In the genomic region with DNA sequence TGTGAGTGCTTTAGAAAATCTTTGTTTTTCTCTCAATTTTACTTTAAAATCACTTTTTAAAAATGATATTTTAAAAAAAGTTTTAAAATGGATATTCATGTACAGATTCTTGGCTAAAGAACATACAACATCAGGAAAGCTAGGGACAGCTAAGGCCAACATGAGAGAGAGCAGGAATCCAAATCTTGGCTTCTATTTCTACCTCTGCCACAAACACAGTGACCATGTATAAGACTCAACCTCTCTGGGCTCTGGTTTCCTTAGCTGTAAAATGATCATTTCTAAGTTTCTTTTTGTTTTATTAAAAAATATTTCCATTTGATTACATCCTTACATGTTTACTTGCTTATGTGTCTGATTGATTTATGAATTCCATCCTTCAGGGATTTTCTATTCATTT, we compare ENCODE assay signal across 13 cellular contexts. TPM values are rescaled to one million over a fixed set of nuclear protein-coding genes. Genes with fewer than 3 reads are reported as not detected.
DNase-seq lines count a peak whose midpoint lies in the region; ATAC-seq and TF ChIP-seq lines count a peak whose summit lies in the region.
"Had no signal": no experiment of that assay in that cellular context is flagged by ENCODE, and none has a peak within 500 bp of the region (broad histone marks: within the 10 kb centered on the region; RNA-seq: fewer than 3 reads in every experiment).

No MANE protein-coding gene starts in this region.

- H3K9me3 ChIP-seq in esophagus squamous epithelium (no peaks in the 10 kb centered on the region), tibial artery (no peaks in the 10 kb centered on the region), OCI-LY7 (ENCODE audit: low read length) (no peaks in the 10 kb centered on the region)
- H3K9me3 ChIP-seq: neutrophil had no signal

- peaks cover 22% of the 10 kb centered on the region for H3K36me3 Mint-ChIP-seq in nephron (ENCODE audit: low read depth)
- H3K36me3 Mint-ChIP-seq: CD14-positive monocyte had no signal

- H3K4me3 ChIP-seq in esophagus squamous epithelium (peak overlapping the region in 3 of 4 donors; percentile 0 to 54 (median 27)), tibial artery (peak overlapping the region; percentile 17 to 30), OCI-LY7 (ENCODE audit: low read depth, low read length, poor library complexity, severe bottlenecking) (no peak overlapping the region)

- no TSS peak for BruUV-seq in OCI-LY7 (replicated peaks; lab: Mats Ljungman, UMichigan)

- H3K4me1 ChIP-seq in esophagus squamous epithelium (peaks cover 0 to 4% (median 0%) of the 10 kb centered on the region in 3 donors), tibial artery (peaks cover 0 to 17% (median 0%) of the 10 kb centered on the region in 4 donors), OCI-LY7 (ENCODE audit: insufficient read depth, low read length, poor library complexity, severe bottlenecking) (no peaks in the 10 kb centered on the region)

- no peaks in the 10 kb centered on the region for H3K9me2 ChIP-seq in OCI-LY7 (ENCODE audit: insufficient read depth, low read length)

- no peak for DNase-seq in esophagus squamous epithelium (lab: John Stamatoyannopoulos, UW)
- DNase-seq in tibial artery, result no peak
- no peak for DNase-seq in OCI-LY7 (ENCODE audit: low spot score)
- DNase-seq in NCI-H1105 (lab: John Stamatoyannopoulos, UW), result no peak
- DNase-seq in NCI-H146 (lab: John Stamatoyannopoulos, UW), result no peak
- DNase-seq: activated T-cell treated with anti-CD3 and anti-CD28 coated beads, Interleukin-2, amount 50 U/mL, for 24 hours; left colon had no signal

- no peak overlapping the region for H3K4me2 ChIP-seq in OCI-LY7 (ENCODE audit: low read length)

- H3K36me3 ChIP-seq in esophagus squamous epithelium (no peaks in the 10 kb centered on the region), tibial artery (no peaks in the 10 kb centered on the region), OCI-LY7 (ENCODE audit: insufficient read depth, low read length) (no peaks in the 10 kb centered on the region)
- H3K36me3 ChIP-seq: neutrophil had no signal

- H3K4me3 Mint-ChIP-seq in nephron, result peak overlapping the region; percentile 81 to 92 (median 83)
- H3K4me3 Mint-ChIP-seq: activated T-cell treated with anti-CD3 and anti-CD28 coated beads, Interleukin-2, amount 50 U/mL, for 24 hours had no signal

- peaks cover 42% of the 10 kb centered on the region for H3K4me1 Mint-ChIP-seq in nephron

- peak overlapping the region; percentile 84 to 92 (median 89) for H3K27ac Mint-ChIP-seq in nephron
- H3K27ac Mint-ChIP-seq: activated T-cell treated with anti-CD3 and anti-CD28 coated beads, Interleukin-2, amount 50 U/mL, for 24 hours had no signal

- H3K27me3 ChIP-seq in esophagus squamous epithelium (no peaks in the 10 kb centered on the region), tibial artery (no peaks in the 10 kb centered on the region)
- H3K27me3 ChIP-seq: neutrophil had no signal

- TF ChIP-seq POLR2A in esophagus squamous epithelium (IDR thresholded peaks at IDR 0.05), result no peak

- POLR2A ChIA-PET in OCI-LY7 (lab: Charles Lee), result no interaction called here

- no peaks in the 10 kb centered on the region for H3K27me3 Mint-ChIP-seq in nephron (ENCODE audit: low read depth)

- no peaks in the 10 kb centered on the region for H3K9me3 Mint-ChIP-seq in nephron
- H3K9me3 Mint-ChIP-seq: activated T-cell treated with anti-CD3 and anti-CD28 coated beads, Interleukin-2, amount 50 U/mL, for 24 hours had no signal

- no peaks in the 10 kb centered on the region for H4K20me1 ChIP-seq in OCI-LY7 (ENCODE audit: insufficient read depth, low read length)

- H3K27ac ChIP-seq in esophagus squamous epithelium, result peak overlapping the region in 2 of 4 donors; percentile 7 to 67
- H3K27ac ChIP-seq in tibial artery, result peak overlapping the region; percentile 11 to 54
- H3K27ac ChIP-seq in OCI-LY7 (ENCODE audit: low read depth, low read length, poor library complexity, severe bottlenecking), result no peak overlapping the region
- H3K27ac ChIP-seq: neutrophil had no signal

- no peak for TF ChIP-seq CTCF in esophagus squamous epithelium (IDR thresholded peaks at IDR 0.05)
- no peak for TF ChIP-seq CTCF in nephron (IDR thresholded peaks at IDR 0.05; ENCODE audit: unreplicated experiment in 3 of 3)
- no peak for TF ChIP-seq CTCF in tibial artery (IDR thresholded peaks at IDR 0.05)
- no peak for TF ChIP-seq CTCF in OCI-LY7 (conservative IDR thresholded peaks at IDR 0.05; ENCODE audit: low read length)

- no peaks in the 10 kb centered on the region for H3K79me2 ChIP-seq in OCI-LY7 (ENCODE audit: insufficient read depth, low read depth, low read length)

- CTCF ChIA-PET in OCI-LY7 (lab: Charles Lee; ENCODE audit: unreplicated experiment), result no interaction called here

- no peak overlapping the region for H2AFZ ChIP-seq in OCI-LY7 (ENCODE audit: low read length)

- intact Hi-C loops in esophagus squamous epithelium (cut with DNase I) (no loop called here), tibial artery (cut with DNase I; ENCODE audit: low total_unique reads) (no loop called here), OCI-LY7 (cut with micrococcal nuclease; ENCODE audit: unreplicated experiment) (no loop called here)

- ATAC-seq in SK-N-SH treated with all-trans-retinoic acid at 6 μM for 48 hours, result peak; percentile 50; the same call in 2 of the 3 replicates
- no peak for ATAC-seq in HG02642 (IDR thresholded peaks at IDR 0.05; ENCODE audit: poor library complexity, unreplicated experiment)
- ATAC-seq: left colon had no signal

TF ChIP-seq in SK-N-SH treated with all-trans-retinoic acid at 6 μM for 48 hours, 23 proteins besides CTCF, POLR2A, EP300 and RAD21 (continues in another document):
- TF ChIP-seq TOX (CRISPR knock-in tag; IDR thresholded peaks at IDR 0.05; ENCODE audit: borderline replicate concordance) (no peak), ZC3H10 (CRISPR knock-in tag; IDR thresholded peaks at IDR 0.05) (no peak), PATZ1 (CRISPR knock-in tag; IDR thresholded peaks at IDR 0.05; ENCODE audit: borderline replicate concordance) (no peak), ZNF565 (CRISPR knock-in tag; conservative IDR thresholded peaks at IDR 0.05; ENCODE audit: low read depth) (no peak), SNAI2 (CRISPR knock-in tag; IDR thresholded peaks at IDR 0.05) (no peak), TSHZ2 (CRISPR knock-in tag; IDR thresholded peaks at IDR 0.05) (no peak), ZFP30 (CRISPR knock-in tag; IDR thresholded peaks at IDR 0.05) (no peak), BACH2 (CRISPR knock-in tag; IDR thresholded peaks at IDR 0.05; ENCODE audit: borderline replicate concordance) (no peak), CSDC2 (CRISPR knock-in tag; IDR thresholded peaks at IDR 0.05) (no peak), OSR1 (CRISPR knock-in tag; IDR thresholded peaks at IDR 0.05) (no peak), ZNF70 (CRISPR knock-in tag; IDR thresholded peaks at IDR 0.05) (no peak), ESRRG (CRISPR knock-in tag; IDR thresholded peaks at IDR 0.05) (no peak)
- TF ChIP-seq, protein P1, sequence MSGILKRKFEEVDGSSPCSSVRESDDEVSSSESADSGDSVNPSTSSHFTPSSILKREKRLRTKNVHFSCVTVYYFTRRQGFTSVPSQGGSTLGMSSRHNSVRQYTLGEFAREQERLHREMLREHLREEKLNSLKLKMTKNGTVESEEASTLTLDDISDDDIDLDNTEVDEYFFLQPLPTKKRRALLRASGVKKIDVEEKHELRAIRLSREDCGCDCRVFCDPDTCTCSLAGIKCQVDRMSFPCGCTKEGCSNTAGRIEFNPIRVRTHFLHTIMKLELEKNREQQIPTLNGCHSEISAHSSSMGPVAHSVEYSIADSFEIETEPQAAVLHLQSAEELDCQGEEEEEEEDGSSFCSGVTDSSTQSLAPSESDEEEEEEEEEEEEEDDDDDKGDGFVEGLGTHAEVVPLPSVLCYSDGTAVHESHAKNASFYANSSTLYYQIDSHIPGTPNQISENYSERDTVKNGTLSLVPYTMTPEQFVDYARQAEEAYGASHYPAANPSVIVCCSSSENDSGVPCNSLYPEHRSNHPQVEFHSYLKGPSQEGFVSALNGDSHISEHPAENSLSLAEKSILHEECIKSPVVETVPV (CRISPR knock-in tag; IDR thresholded peaks at IDR 0.05), result no peak

RNA-seq across cellular contexts. Expression of gene VCAM1, which starts 1.2 kb away (rescaled TPM):
- total RNA-seq in esophagus squamous epithelium (1 to 10 TPM in 3 of 4 donors, not detected in 1; 1.1 to 3.8 (median 2.8) TPM), OCI-LY7 (2022) (not detected in 2 replicates)
- not detected in 2 replicates for total RNA-seq in OCI-LY7 (2014; rRNA removed; shearing (Covaris generic))
- total RNA-seq: G401 had no signal
